Comparison of ENCODE assay signal across 27 cellular contexts in the genomic region with DNA sequence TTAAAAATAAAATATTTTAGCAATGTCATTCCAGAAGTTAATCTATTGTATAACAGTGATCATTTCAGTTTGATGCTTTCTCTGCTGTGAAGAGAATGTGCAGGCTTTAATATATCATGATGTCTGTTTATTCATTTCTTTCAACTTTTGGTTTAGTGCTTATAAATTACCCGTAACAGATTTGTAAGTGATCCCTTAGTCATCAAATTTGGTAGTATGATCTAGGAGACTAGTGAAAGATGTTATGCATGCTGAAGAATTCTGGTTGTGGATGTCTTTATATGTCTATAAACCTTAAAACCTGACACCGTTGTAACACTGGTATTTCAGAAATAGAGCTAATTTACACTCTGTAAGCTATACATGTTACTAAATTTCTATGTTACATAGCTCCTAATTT.
"Had no signal": no experiment of that assay in that cellular context is flagged by ENCODE, and none has a peak within 500 bp of the region (broad histone marks: within the 10 kb centered on the region; RNA-seq: fewer than 3 reads in every experiment).

No MANE protein-coding gene starts in this region.

- H3K4me1 ChIP-seq: stomach, suprapubic skin, testis, thyroid gland, tibial artery, tibial nerve, transverse colon, upper lobe of left lung, upper lobe of right lung, uterus, vagina had no signal

- H3K9me3 ChIP-seq: suprapubic skin, testis, thyroid gland, tibial artery, transverse colon, upper lobe of right lung, uterus, vagina had no signal

- ATAC-seq: stimulated activated effector memory CD8-positive, alpha-beta T cell treated with anti-CD3 and anti-CD28 coated beads, Interleukin-12 subunit alpha, Interleukin-12 subunit beta, amount 100 ng/mL, for 72 hours; stimulated activated memory B cell treated with anti-CD40 and anti-IgM and Interleukin-4, amounts not matched to agents 10 μg/mL and 1 μg/mL and 100 μg/mL, for 72 hours; stimulated activated naive B cell treated with anti-CD40 and anti-IgM and Interleukin-4, amounts not matched to agents 10 μg/mL and 1 μg/mL and 100 μg/mL, for 72 hours; stimulated activated naive CD8-positive, alpha-beta T cell treated with anti-CD3 and anti-CD28 coated beads, Interleukin-15, amount 100 ng/mL, for 72 hours; stimulated activated naive CD8-positive, alpha-beta T cell treated with anti-CD3 and anti-CD28 coated beads, Interleukin-15, Interleukin-2, amounts not matched to agents 100 U/mL and 50 U/mL, for 24 hours; upper lobe of right lung had no signal

- H3K27me3 ChIP-seq: stomach, suprapubic skin, testis, thyroid gland, tibial artery, tibial nerve, transverse colon, upper lobe of left lung, upper lobe of right lung, uterus, vagina had no signal

- FAIRE-seq: urothelium cell line had no signal

- DNase-seq: stimulated activated CD4-positive, alpha-beta T cell treated with anti-CD3 and anti-CD28 coated beads, Interleukin-2, amount 100 ng/mL, for 48 hours; stimulated activated CD4-positive, alpha-beta T cell treated with anti-CD3 and anti-CD28 coated beads, Interleukin-4, amount 100 ng/mL, for 1 hour; stimulated activated CD4-positive, alpha-beta T cell treated with anti-CD3 and anti-CD28 coated beads, Interleukin-4, amount 100 ng/mL, for 24 hours; stimulated activated CD4-positive, alpha-beta T cell treated with anti-CD3 and anti-CD28 coated beads, Interleukin-4, amount 100 ng/mL, for 4 hours; stimulated activated CD8-positive, alpha-beta memory T cell treated with anti-CD3 and anti-CD28 coated beads, Interleukin-4, amount 100 ng/mL, for 48 hours; stimulated activated naive B cell treated with anti-CD40 and anti-IgM and Interleukin-4, amounts not matched to agents 10 μg/mL and 1 μg/mL and 100 μg/mL, for 72 hours; stimulated activated naive CD4-positive, alpha-beta T cell; stimulated activated naive CD4-positive, alpha-beta T cell treated with Interleukin-2 at 50 U/mL for 16 hours; stimulated activated naive CD8-positive, alpha-beta T cell treated with anti-CD3 and anti-CD28 coated beads, Interleukin-15, amount 100 ng/mL, for 72 hours; stimulated activated naive CD8-positive, alpha-beta T cell treated with anti-CD3 and anti-CD28 coated beads, Interleukin-15, Interleukin-2, amounts not matched to agents 100 U/mL and 50 U/mL, for 24 hours; stomach; substantia nigra; testis; thyroid gland; tibial artery; transverse colon; trophoblast cell; upper lobe of left lung; upper lobe of right lung; uterus had no signal

- H3K27ac ChIP-seq: stomach, suprapubic skin, testis, thoracic aorta, thyroid gland, tibial artery, tibial nerve, transverse colon, upper lobe of left lung, upper lobe of right lung, uterus, vagina had no signal

- H3K4me3 ChIP-seq: stomach, suprapubic skin, testis, thoracic aorta, thyroid gland, tibial artery, tibial nerve, transverse colon, upper lobe of left lung, upper lobe of right lung, uterus, vagina had no signal

- H3K36me3 ChIP-seq: stomach, suprapubic skin, thoracic aorta, thyroid gland, tibial artery, tibial nerve, transverse colon, upper lobe of left lung, upper lobe of right lung, uterus, vagina had no signal
